In the genomic region with DNA sequence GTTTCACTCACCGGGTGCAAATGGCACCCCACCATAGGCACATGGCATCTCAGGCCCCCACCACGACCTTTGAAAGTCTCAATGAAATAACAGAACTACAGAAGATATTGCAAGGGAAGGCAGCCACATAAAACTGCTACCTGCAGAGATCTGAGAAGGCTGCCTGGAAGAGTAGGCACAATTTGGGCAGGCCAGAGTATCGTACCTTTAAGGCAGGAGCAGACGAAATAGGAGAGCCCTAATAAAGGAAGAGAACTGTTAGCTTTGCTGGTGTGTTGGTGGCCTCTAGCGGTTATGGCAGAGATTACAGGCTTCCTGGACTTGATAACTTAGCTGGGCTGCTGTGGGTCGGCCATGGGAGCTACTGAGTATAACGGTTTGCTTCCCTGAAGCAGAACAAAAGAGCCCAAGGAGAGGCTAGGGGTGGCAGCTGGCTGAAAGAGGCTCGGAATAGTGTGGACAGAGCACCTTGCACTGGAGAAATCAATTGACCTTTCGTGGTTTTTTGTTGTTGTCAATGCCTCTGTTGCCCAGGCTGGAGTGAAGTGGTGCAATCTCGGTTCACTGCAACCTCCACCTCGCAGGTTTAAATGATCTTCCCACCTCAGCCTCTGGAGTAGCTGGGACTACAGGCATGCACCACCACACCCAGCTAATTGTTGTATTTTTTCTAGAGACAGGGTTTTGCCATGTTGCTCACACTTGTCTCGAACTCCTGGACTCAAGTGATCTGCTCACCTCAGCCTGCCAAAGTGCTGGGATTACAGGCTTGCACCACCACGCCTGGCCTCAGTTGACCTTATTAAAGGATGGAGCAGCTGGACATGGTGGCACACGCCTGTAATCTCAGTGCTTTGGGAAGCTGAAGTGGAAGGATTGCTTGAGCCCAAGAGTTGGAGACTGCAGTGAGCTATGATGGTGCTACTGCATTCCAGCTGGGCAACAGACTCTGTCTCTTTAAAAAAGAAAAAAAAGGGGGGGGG, we compare ENCODE assay signal across 8 cellular contexts. TPM values are rescaled to one million over a fixed set of nuclear protein-coding genes. Genes with fewer than 3 reads are reported as not detected.
DNase-seq lines count a peak whose midpoint lies in the region; ATAC-seq and TF ChIP-seq lines count a peak whose summit lies in the region.

No MANE protein-coding gene starts in this region.

- H3K27ac ChIP-seq in heart right ventricle: no peak overlapping the region

- no peaks in the 10 kb centered on the region for H3K27me3 ChIP-seq in heart right ventricle

- H3K36me3 ChIP-seq in heart right ventricle: peaks cover 0 to 39% (median 0%) of the 10 kb centered on the region in 9 donors

- peak; percentile 63 to 91 (median 87) for TF ChIP-seq CTCF in heart right ventricle (IDR thresholded peaks at IDR 0.05)
- peak; percentile 93 for TF ChIP-seq CTCF in retinal pigment epithelial cell (conservative IDR thresholded peaks at IDR 0.05; ENCODE audit: low read depth, low read length)

- H3K4me3 ChIP-seq in heart right ventricle (no peak overlapping the region), retinal pigment epithelial cell (ENCODE audit: low read length) (no peak overlapping the region)

- intact Hi-C loops in heart right ventricle (cut with DNase I): no loop called here

- DNase-seq in GM04504 (ENCODE audit: low read depth) (peak; percentile 62), NCI-H128 (lab: John Stamatoyannopoulos, UW; ENCODE audit: unreplicated experiment) (peak; percentile 37), SW480 (ENCODE audit: low spot score) (peak; percentile 82), heart right ventricle (peak; percentile 56 to 78), retinal pigment epithelial cell (ENCODE audit: low read depth) (no peak)
- DNase-seq in activated naive CD8-positive, alpha-beta T cell treated with anti-CD3 and anti-CD28 coated beads, Interleukin-2, amount 50 U/mL, for 16 hours (ENCODE audit: low read depth, low spot score): peak; percentile 45

- no peaks in the 10 kb centered on the region for H3K9me3 ChIP-seq in heart right ventricle

- WGBS in heart right ventricle, 2 donors: 44 to 47% methylated on average over 14 of the region's 14 CpGs

- H3K4me1 ChIP-seq in heart right ventricle: peaks cover 5 to 42% (median 33%) of the 10 kb centered on the region in 9 donors

- ATAC-seq in heart right ventricle: peak in 6 of 8 donors; percentile 8 to 38 (median 29)
- ATAC-seq in GM18498 (IDR thresholded peaks at IDR 0.05; ENCODE audit: unreplicated experiment): no peak
- ATAC-seq in GM18868 (IDR thresholded peaks at IDR 0.05; ENCODE audit: unreplicated experiment): no peak

RNA-seq across cellular contexts. Expression of a gene that starts 4.8 kb away (rescaled TPM):
- 10 to 100 TPM; 10.8 to 41.0 (median 18.2) TPM for total RNA-seq in heart right ventricle
- 100 to 1,000 TPM in 1 of 2 donors, 10 to 100 TPM in 1; 17.6 to 325 TPM for polyA plus RNA-seq in heart right ventricle

RNA-seq across cellular contexts. Expression of a gene that starts 14.3 kb away (rescaled TPM):
- under 1 TPM in 6 of 10 donors, not detected in 4; 0.11 to 0.35 (median 0.28) TPM for total RNA-seq in heart right ventricle
- polyA plus RNA-seq in heart right ventricle: 1 to 10 TPM in 1 of 2 donors, under 1 TPM in 1; 0.19 to 1.2 TPM

RNA-seq across cellular contexts. Expression of a gene that starts 17.1 kb away (rescaled TPM):
- 1 to 10 TPM; 2.3 to 6.1 (median 4.0) TPM for total RNA-seq in heart right ventricle
- polyA plus RNA-seq in heart right ventricle: 10 to 100 TPM; 12.7 to 26.4 TPM

RNA-seq across cellular contexts. Expression of a gene that starts 18.9 kb away (rescaled TPM):
- total RNA-seq in heart right ventricle: 10 to 100 TPM; 20.4 to 31.0 (median 25.8) TPM
- polyA plus RNA-seq in heart right ventricle: 10 to 100 TPM; 18.4 to 31.9 TPM

Comparison
In these comparisons a context has a peak if more than half of its experiments do, and no peak if none do; other contexts are left out.
1. ATAC-seq: peak in heart right ventricle (6 of 8); none in GM18498 (single experiment) and GM18868 (single experiment).